ENCODE assay signal across 1 cellular context in the genomic region with DNA sequence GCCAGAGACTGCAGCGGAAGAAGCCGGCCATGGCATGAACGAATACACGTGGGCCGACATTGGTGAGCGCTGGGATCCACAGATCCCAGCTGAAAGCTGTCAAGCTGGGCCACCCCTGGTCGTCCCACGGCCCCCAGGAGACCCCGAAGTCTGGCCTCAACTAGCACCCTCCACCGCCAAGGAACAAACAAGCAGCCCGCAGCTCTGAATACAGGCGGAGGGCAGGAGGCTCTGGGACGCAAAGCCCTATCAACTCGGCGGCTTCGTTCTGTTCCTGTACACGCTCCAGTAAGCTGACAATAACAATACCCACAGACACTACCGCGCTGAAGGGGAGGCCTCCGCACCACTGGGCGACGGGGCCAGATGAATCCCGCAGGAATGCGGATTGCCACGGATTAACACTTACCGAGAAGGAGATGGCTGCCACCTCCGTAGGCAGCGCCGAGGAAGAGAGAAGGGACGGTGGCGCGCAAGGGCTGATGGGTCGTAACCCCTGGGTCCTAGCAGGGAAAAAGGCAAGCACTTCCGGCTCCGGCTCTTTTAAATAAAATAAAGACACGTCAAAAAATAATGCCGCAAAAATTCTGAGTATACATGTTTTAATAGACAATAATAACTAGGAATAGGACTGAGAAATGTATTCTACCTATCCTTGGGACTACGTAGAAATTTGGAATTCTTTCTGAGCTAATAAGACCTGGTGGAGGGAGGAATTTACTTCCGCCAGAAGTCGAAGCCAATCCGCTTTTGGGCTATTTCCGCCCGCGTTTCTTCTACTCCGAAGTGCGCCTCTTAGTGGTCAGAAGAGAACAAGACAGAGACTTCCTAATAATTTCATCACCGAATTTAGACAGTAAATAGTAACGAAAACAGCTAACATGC.
TF ChIP-seq lines count a peak whose summit lies in the region.

A gene (minus strand): TSS at position 481 of the 885 bp plus-strand sequence. CDS start 1,328 bp downstream, outside the sequence.

TF ChIP-seq in WTC11, 78 proteins besides CTCF, POLR2A, EP300 and RAD21 (continued from another document and continues in another):
- TF ChIP-seq, protein P1, sequence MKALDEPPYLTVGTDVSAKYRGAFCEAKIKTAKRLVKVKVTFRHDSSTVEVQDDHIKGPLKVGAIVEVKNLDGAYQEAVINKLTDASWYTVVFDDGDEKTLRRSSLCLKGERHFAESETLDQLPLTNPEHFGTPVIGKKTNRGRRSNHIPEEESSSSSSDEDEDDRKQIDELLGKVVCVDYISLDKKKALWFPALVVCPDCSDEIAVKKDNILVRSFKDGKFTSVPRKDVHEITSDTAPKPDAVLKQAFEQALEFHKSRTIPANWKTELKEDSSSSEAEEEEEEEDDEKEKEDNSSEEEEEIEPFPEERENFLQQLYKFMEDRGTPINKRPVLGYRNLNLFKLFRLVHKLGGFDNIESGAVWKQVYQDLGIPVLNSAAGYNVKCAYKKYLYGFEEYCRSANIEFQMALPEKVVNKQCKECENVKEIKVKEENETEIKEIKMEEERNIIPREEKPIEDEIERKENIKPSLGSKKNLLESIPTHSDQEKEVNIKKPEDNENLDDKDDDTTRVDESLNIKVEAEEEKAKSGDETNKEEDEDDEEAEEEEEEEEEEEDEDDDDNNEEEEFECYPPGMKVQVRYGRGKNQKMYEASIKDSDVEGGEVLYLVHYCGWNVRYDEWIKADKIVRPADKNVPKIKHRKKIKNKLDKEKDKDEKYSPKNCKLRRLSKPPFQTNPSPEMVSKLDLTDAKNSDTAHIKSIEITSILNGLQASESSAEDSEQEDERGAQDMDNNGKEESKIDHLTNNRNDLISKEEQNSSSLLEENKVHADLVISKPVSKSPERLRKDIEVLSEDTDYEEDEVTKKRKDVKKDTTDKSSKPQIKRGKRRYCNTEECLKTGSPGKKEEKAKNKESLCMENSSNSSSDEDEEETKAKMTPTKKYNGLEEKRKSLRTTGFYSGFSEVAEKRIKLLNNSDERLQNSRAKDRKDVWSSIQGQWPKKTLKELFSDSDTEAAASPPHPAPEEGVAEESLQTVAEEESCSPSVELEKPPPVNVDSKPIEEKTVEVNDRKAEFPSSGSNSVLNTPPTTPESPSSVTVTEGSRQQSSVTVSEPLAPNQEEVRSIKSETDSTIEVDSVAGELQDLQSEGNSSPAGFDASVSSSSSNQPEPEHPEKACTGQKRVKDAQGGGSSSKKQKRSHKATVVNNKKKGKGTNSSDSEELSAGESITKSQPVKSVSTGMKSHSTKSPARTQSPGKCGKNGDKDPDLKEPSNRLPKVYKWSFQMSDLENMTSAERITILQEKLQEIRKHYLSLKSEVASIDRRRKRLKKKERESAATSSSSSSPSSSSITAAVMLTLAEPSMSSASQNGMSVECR (CRISPR knock-in tag; IDR thresholded peaks at IDR 0.05; ENCODE audit: borderline replicate concordance), result peak; percentile 81
- no peak for TF ChIP-seq FOXJ3 (CRISPR knock-in tag; IDR thresholded peaks at IDR 0.05; ENCODE audit: borderline replicate concordance)
- TF ChIP-seq FOXK1 (CRISPR knock-in tag; IDR thresholded peaks at IDR 0.05), result 0 out of 2 replicates have a peak, but pooled peaks have one; percentile 21
- no peak for TF ChIP-seq ZBTB21 (CRISPR knock-in tag; IDR thresholded peaks at IDR 0.05; ENCODE audit: borderline replicate concordance)
- TF ChIP-seq, protein P2, sequence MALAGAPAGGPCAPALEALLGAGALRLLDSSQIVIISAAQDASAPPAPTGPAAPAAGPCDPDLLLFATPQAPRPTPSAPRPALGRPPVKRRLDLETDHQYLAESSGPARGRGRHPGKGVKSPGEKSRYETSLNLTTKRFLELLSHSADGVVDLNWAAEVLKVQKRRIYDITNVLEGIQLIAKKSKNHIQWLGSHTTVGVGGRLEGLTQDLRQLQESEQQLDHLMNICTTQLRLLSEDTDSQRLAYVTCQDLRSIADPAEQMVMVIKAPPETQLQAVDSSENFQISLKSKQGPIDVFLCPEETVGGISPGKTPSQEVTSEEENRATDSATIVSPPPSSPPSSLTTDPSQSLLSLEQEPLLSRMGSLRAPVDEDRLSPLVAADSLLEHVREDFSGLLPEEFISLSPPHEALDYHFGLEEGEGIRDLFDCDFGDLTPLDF (CRISPR knock-in tag; IDR thresholded peaks at IDR 0.05), result 0 out of 2 replicates have a peak, but pooled peaks have one; percentile 12
- no peak for TF ChIP-seq OVOL2 (CRISPR knock-in tag; IDR thresholded peaks at IDR 0.05; ENCODE audit: borderline replicate concordance)
- TF ChIP-seq, protein P3, sequence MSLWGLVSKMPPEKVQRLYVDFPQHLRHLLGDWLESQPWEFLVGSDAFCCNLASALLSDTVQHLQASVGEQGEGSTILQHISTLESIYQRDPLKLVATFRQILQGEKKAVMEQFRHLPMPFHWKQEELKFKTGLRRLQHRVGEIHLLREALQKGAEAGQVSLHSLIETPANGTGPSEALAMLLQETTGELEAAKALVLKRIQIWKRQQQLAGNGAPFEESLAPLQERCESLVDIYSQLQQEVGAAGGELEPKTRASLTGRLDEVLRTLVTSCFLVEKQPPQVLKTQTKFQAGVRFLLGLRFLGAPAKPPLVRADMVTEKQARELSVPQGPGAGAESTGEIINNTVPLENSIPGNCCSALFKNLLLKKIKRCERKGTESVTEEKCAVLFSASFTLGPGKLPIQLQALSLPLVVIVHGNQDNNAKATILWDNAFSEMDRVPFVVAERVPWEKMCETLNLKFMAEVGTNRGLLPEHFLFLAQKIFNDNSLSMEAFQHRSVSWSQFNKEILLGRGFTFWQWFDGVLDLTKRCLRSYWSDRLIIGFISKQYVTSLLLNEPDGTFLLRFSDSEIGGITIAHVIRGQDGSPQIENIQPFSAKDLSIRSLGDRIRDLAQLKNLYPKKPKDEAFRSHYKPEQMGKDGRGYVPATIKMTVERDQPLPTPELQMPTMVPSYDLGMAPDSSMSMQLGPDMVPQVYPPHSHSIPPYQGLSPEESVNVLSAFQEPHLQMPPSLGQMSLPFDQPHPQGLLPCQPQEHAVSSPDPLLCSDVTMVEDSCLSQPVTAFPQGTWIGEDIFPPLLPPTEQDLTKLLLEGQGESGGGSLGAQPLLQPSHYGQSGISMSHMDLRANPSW (CRISPR knock-in tag; conservative IDR thresholded peaks at IDR 0.05; ENCODE audit: low read depth), result no peak
- peak; percentile 36; the same call in 1 of the 2 replicates for TF ChIP-seq ETV6 (CRISPR knock-in tag; IDR thresholded peaks at IDR 0.05)
- TF ChIP-seq, protein P4, sequence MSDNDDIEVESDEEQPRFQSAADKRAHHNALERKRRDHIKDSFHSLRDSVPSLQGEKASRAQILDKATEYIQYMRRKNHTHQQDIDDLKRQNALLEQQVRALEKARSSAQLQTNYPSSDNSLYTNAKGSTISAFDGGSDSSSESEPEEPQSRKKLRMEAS (CRISPR knock-in tag; IDR thresholded peaks at IDR 0.05), result peak; percentile 88; the same call in 1 of the 2 replicates
- TF ChIP-seq NR3C1 (CRISPR knock-in tag; conservative IDR thresholded peaks at IDR 0.05; ENCODE audit: low read depth), result no peak
- TF ChIP-seq, protein P5, sequence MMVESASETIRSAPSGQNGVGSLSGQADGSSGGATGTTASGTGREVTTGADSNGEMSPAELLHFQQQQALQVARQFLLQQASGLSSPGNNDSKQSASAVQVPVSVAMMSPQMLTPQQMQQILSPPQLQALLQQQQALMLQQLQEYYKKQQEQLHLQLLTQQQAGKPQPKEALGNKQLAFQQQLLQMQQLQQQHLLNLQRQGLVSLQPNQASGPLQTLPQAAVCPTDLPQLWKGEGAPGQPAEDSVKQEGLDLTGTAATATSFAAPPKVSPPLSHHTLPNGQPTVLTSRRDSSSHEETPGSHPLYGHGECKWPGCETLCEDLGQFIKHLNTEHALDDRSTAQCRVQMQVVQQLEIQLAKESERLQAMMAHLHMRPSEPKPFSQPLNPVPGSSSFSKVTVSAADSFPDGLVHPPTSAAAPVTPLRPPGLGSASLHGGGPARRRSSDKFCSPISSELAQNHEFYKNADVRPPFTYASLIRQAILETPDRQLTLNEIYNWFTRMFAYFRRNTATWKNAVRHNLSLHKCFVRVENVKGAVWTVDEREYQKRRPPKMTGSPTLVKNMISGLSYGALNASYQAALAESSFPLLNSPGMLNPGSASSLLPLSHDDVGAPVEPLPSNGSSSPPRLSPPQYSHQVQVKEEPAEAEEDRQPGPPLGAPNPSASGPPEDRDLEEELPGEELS (CRISPR knock-in tag; IDR thresholded peaks at IDR 0.05), result no peak
- TF ChIP-seq, protein P6, sequence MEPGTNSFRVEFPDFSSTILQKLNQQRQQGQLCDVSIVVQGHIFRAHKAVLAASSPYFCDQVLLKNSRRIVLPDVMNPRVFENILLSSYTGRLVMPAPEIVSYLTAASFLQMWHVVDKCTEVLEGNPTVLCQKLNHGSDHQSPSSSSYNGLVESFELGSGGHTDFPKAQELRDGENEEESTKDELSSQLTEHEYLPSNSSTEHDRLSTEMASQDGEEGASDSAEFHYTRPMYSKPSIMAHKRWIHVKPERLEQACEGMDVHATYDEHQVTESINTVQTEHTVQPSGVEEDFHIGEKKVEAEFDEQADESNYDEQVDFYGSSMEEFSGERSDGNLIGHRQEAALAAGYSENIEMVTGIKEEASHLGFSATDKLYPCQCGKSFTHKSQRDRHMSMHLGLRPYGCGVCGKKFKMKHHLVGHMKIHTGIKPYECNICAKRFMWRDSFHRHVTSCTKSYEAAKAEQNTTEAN (CRISPR knock-in tag; IDR thresholded peaks at IDR 0.05), result no peak
- TF ChIP-seq, protein P7, sequence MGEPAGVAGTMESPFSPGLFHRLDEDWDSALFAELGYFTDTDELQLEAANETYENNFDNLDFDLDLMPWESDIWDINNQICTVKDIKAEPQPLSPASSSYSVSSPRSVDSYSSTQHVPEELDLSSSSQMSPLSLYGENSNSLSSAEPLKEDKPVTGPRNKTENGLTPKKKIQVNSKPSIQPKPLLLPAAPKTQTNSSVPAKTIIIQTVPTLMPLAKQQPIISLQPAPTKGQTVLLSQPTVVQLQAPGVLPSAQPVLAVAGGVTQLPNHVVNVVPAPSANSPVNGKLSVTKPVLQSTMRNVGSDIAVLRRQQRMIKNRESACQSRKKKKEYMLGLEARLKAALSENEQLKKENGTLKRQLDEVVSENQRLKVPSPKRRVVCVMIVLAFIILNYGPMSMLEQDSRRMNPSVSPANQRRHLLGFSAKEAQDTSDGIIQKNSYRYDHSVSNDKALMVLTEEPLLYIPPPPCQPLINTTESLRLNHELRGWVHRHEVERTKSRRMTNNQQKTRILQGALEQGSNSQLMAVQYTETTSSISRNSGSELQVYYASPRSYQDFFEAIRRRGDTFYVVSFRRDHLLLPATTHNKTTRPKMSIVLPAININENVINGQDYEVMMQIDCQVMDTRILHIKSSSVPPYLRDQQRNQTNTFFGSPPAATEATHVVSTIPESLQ (CRISPR knock-in tag; IDR thresholded peaks at IDR 0.05), result no peak
- TF ChIP-seq, protein P8, sequence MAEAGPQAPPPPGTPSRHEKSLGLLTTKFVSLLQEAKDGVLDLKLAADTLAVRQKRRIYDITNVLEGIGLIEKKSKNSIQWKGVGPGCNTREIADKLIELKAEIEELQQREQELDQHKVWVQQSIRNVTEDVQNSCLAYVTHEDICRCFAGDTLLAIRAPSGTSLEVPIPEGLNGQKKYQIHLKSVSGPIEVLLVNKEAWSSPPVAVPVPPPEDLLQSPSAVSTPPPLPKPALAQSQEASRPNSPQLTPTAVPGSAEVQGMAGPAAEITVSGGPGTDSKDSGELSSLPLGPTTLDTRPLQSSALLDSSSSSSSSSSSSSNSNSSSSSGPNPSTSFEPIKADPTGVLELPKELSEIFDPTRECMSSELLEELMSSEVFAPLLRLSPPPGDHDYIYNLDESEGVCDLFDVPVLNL (CRISPR knock-in tag; IDR thresholded peaks at IDR 0.05; ENCODE audit: borderline replicate concordance, low read depth), result no peak
- 0 out of 2 replicates have a peak, but pooled peaks have one; percentile 72 for TF ChIP-seq FOXP1 (CRISPR knock-in tag; IDR thresholded peaks at IDR 0.05; ENCODE audit: borderline replicate concordance)
- no peak for TF ChIP-seq SMAD3 (CRISPR knock-in tag; IDR thresholded peaks at IDR 0.05; ENCODE audit: borderline replicate concordance)
- no peak for TF ChIP-seq NFYB (CRISPR knock-in tag; conservative IDR thresholded peaks at IDR 0.05; ENCODE audit: low read depth)
- no peak for TF ChIP-seq NFATC4 (CRISPR knock-in tag; IDR thresholded peaks at IDR 0.05)
- TF ChIP-seq, protein P9, sequence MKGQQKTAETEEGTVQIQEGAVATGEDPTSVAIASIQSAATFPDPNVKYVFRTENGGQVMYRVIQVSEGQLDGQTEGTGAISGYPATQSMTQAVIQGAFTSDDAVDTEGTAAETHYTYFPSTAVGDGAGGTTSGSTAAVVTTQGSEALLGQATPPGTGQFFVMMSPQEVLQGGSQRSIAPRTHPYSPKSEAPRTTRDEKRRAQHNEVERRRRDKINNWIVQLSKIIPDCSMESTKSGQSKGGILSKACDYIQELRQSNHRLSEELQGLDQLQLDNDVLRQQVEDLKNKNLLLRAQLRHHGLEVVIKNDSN (CRISPR knock-in tag; IDR thresholded peaks at IDR 0.05), result 0 out of 2 replicates have a peak, but pooled peaks have one; percentile 47
- no peak for TF ChIP-seq JAZF1 (CRISPR knock-in tag; IDR thresholded peaks at IDR 0.05)
- TF ChIP-seq, protein P10, sequence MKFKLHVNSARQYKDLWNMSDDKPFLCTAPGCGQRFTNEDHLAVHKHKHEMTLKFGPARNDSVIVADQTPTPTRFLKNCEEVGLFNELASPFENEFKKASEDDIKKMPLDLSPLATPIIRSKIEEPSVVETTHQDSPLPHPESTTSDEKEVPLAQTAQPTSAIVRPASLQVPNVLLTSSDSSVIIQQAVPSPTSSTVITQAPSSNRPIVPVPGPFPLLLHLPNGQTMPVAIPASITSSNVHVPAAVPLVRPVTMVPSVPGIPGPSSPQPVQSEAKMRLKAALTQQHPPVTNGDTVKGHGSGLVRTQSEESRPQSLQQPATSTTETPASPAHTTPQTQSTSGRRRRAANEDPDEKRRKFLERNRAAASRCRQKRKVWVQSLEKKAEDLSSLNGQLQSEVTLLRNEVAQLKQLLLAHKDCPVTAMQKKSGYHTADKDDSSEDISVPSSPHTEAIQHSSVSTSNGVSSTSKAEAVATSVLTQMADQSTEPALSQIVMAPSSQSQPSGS (CRISPR knock-in tag; IDR thresholded peaks at IDR 0.05; ENCODE audit: borderline replicate concordance, low read depth), result no peak
- 0 out of 2 replicates have a peak, but pooled peaks have one; percentile 37 for TF ChIP-seq RELA (CRISPR knock-in tag; IDR thresholded peaks at IDR 0.05; ENCODE audit: borderline replicate concordance)
- TF ChIP-seq KAT7 (CRISPR knock-in tag; IDR thresholded peaks at IDR 0.05; ENCODE audit: borderline replicate concordance), result 0 out of 2 replicates have a peak, but pooled peaks have one; percentile 22
- TF ChIP-seq, protein P11, sequence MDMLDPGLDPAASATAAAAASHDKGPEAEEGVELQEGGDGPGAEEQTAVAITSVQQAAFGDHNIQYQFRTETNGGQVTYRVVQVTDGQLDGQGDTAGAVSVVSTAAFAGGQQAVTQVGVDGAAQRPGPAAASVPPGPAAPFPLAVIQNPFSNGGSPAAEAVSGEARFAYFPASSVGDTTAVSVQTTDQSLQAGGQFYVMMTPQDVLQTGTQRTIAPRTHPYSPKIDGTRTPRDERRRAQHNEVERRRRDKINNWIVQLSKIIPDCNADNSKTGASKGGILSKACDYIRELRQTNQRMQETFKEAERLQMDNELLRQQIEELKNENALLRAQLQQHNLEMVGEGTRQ (CRISPR knock-in tag; IDR thresholded peaks at IDR 0.05), result no peak
- TF ChIP-seq MXD4 (CRISPR knock-in tag; IDR thresholded peaks at IDR 0.05; ENCODE audit: borderline replicate concordance), result no peak
- peak; percentile 70; the same call in 1 of the 2 replicates for TF ChIP-seq NR2C2 (CRISPR knock-in tag; IDR thresholded peaks at IDR 0.05)
- no peak for TF ChIP-seq RORB (CRISPR knock-in tag; IDR thresholded peaks at IDR 0.05)
- no peak for TF ChIP-seq CBFB (CRISPR knock-in tag; IDR thresholded peaks at IDR 0.05; ENCODE audit: low read depth)
- TF ChIP-seq, protein P12, sequence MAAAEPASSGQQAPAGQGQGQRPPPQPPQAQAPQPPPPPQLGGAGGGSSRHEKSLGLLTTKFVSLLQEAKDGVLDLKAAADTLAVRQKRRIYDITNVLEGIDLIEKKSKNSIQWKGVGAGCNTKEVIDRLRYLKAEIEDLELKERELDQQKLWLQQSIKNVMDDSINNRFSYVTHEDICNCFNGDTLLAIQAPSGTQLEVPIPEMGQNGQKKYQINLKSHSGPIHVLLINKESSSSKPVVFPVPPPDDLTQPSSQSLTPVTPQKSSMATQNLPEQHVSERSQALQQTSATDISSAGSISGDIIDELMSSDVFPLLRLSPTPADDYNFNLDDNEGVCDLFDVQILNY (CRISPR knock-in tag; IDR thresholded peaks at IDR 0.05), result no peak
- no peak for TF ChIP-seq ESRRA (CRISPR knock-in tag; IDR thresholded peaks at IDR 0.05; ENCODE audit: borderline replicate concordance)
- no peak for TF ChIP-seq ZNF423 (CRISPR knock-in tag; IDR thresholded peaks at IDR 0.05)
